22 cellular contexts compared by ENCODE assay signal in genomic region chr18:25134858-25135257, GRCh38.
A peak's percentile ranks its signal among the peaks of the same experiment; 100 is the strongest.
DNase-seq lines count a peak whose midpoint lies in the region; ATAC-seq and TF ChIP-seq lines count a peak whose summit lies in the region.
"Had no signal": no experiment of that assay in that cellular context is flagged by ENCODE, and none has a peak within 500 bp of the region (broad histone marks: within the 10 kb centered on the region; RNA-seq: fewer than 3 reads in every experiment).

No MANE protein-coding gene starts in this region.

- H2AFZ ChIP-seq in mesenchymal stem cell (ENCODE audit: low read depth, low read length), result no peak overlapping the region
- H2AFZ ChIP-seq: GM23248 had no signal

- no peak overlapping the region for H3K14ac ChIP-seq in mesenchymal stem cell (ENCODE audit: low read length in 2 of 2)

- H2BK5ac ChIP-seq in mesenchymal stem cell (ENCODE audit: low read depth, low read length, poor library complexity, severe bottlenecking), result no peak overlapping the region

- no peak overlapping the region for H2AK5ac ChIP-seq in mesenchymal stem cell (ENCODE audit: low read length, severe bottlenecking)

- H3K4me1 ChIP-seq in heart left ventricle, result peaks cover 5 to 50% (median 43%) of the 10 kb centered on the region in 12 donors
- H3K4me1 ChIP-seq in right cardiac atrium (ENCODE audit: control insufficient read depth, insufficient read depth, low read length), result peaks cover 17% of the 10 kb centered on the region
- H3K4me1 ChIP-seq in mesenchymal stem cell (ENCODE audit: control insufficient read depth, insufficient read depth, low read depth, low read length), result peaks cover 4% of the 10 kb centered on the region

- peak overlapping the region; percentile 88 for H3K27ac Mint-ChIP-seq in endothelial cell (ENCODE audit: unreplicated experiment)
- no peak overlapping the region for H3K27ac Mint-ChIP-seq in natural killer cell treated with Interleukin-12 subunit alpha and Interleukin-12 subunit beta and Interleukin-15 and Interleukin-18, amount 100 ng/mL, for 72 hours
- H3K27ac Mint-ChIP-seq: CD4-positive, alpha-beta T cell; IgD-negative memory B cell had no signal

- H3K79me1 ChIP-seq in mesenchymal stem cell (replicated peaks; ENCODE audit: low read length, poor library complexity, severe bottlenecking), result peaks cover 10% of the 10 kb centered on the region

- H2BK120ac ChIP-seq in mesenchymal stem cell (ENCODE audit: low read depth, low read length), result no peak overlapping the region

- TF ChIP-seq CTCF in heart left ventricle (IDR thresholded peaks at IDR 0.05), result no peak
- TF ChIP-seq CTCF in endothelial cell (IDR thresholded peaks at IDR 0.05; ENCODE audit: unreplicated experiment), result no peak

- H3K9me3 Mint-ChIP-seq in endothelial cell (ENCODE audit: unreplicated experiment), result no peaks in the 10 kb centered on the region
- no peaks in the 10 kb centered on the region for H3K9me3 Mint-ChIP-seq in natural killer cell treated with Interleukin-12 subunit alpha and Interleukin-12 subunit beta and Interleukin-15 and Interleukin-18, amount 100 ng/mL, for 72 hours
- H3K9me3 Mint-ChIP-seq: CD4-positive, alpha-beta T cell had no signal

- H3K27ac ChIP-seq in heart left ventricle (peak overlapping the region in 7 of 12 donors; percentile 10 to 82 (median 33)), right cardiac atrium (ENCODE audit: low read length) (no peak overlapping the region), mesenchymal stem cell (ENCODE audit: low read length, poor library complexity, severe bottlenecking) (no peak overlapping the region)
- H3K27ac ChIP-seq: GM23248 had no signal

- H4K91ac ChIP-seq in mesenchymal stem cell (ENCODE audit: low read length), result no peak overlapping the region

- H3K36me3 Mint-ChIP-seq in endothelial cell (ENCODE audit: low read depth, unreplicated experiment), result peaks cover 23% of the 10 kb centered on the region
- H3K36me3 Mint-ChIP-seq in natural killer cell treated with Interleukin-12 subunit alpha and Interleukin-12 subunit beta and Interleukin-15 and Interleukin-18, amount 100 ng/mL, for 72 hours, result no peaks in the 10 kb centered on the region
- H3K36me3 Mint-ChIP-seq: IgD-negative memory B cell had no signal

- no peak overlapping the region for H4K8ac ChIP-seq in mesenchymal stem cell (ENCODE audit: low read length)

- ATAC-seq in heart left ventricle, result peak in 2 of 4 donors; percentile 7 to 14
- no peak for ATAC-seq in right cardiac atrium
- peak; percentile 68 for ATAC-seq in sciatic nerve
- ATAC-seq in natural killer cell treated with Interleukin-12 subunit alpha and Interleukin-12 subunit beta and Interleukin-15 and Interleukin-18, amount 100 ng/mL, for 72 hours, result no peak
- ATAC-seq: GM12878, HCT116 had no signal

- no peak overlapping the region for H3K4ac ChIP-seq in mesenchymal stem cell (ENCODE audit: low read depth in 1 of 2, low read length in 2 of 2)

- intact Hi-C loops in heart left ventricle (cut with DNase I) (loop anchor here in 4 of 10 donors (5.0 to 10.0 kb wide), 5 partner anchors 92 to 220 kb away; partner anchors contain the start of gene ZNF521 (in 2 of the 4)), right cardiac atrium (cut with DNase I) (no loop called here), sciatic nerve (cut with DNase I) (no loop called here)

- H3K27me3 ChIP-seq in heart left ventricle, result no peaks in the 10 kb centered on the region
- H3K27me3 ChIP-seq in right cardiac atrium (ENCODE audit: control insufficient read depth, insufficient read depth), result no peaks in the 10 kb centered on the region
- no peaks in the 10 kb centered on the region for H3K27me3 ChIP-seq in mesenchymal stem cell (ENCODE audit: control insufficient read depth in 1 of 2, insufficient read depth in 1 of 2, low read length in 2 of 2)
- H3K27me3 ChIP-seq: MG63 had no signal

- H2BK15ac ChIP-seq in mesenchymal stem cell (ENCODE audit: low read depth, poor library complexity, severe bottlenecking), result no peak overlapping the region

- H3K9me3 ChIP-seq in heart left ventricle (no peaks in the 10 kb centered on the region), right cardiac atrium (ENCODE audit: control insufficient read depth, low read length) (no peaks in the 10 kb centered on the region), mesenchymal stem cell (ENCODE audit: control insufficient read depth, low read length) (no peaks in the 10 kb centered on the region)
- H3K9me3 ChIP-seq: MG63 had no signal

- no peak overlapping the region for H3K4me2 ChIP-seq in mesenchymal stem cell (ENCODE audit: low read length, poor library complexity, severe bottlenecking)

- DNase-seq in heart left ventricle (no peak), right cardiac atrium (no peak), NCI-H2227 treated with DMSO at 0.1 percent for 48 hours (lab: John Stamatoyannopoulos, UW) (peak; percentile 64), endothelial cell (ENCODE audit: low spot score) (no peak), sciatic nerve (ENCODE audit: low spot score) (no peak), mesenchymal stem cell (no peak), NCI-H524 (lab: John Stamatoyannopoulos, UW) (no peak)
- DNase-seq in natural killer cell treated with Interleukin-12 subunit alpha and Interleukin-12 subunit beta and Interleukin-15 and Interleukin-18, amount 100 ng/mL, for 72 hours (ENCODE audit: low spot score), result no peak
- DNase-seq: 8988T; Calu3; CD4-positive, alpha-beta T cell; EL; GM23248; Kasumi-1; MG63; NCI-H1048; NCI-H2029 treated with DMSO at 0.1 percent for 48 hours; NCI-H774; SHP77 treated with DMSO at 0.1 percent for 48 hours had no signal

- no peak overlapping the region for H3K23ac ChIP-seq in mesenchymal stem cell (ENCODE audit: low read length in 2 of 2)

- H3K36me3 ChIP-seq in heart left ventricle (no peaks in the 10 kb centered on the region), mesenchymal stem cell (ENCODE audit: control insufficient read depth in 1 of 2, insufficient read depth in 2 of 2, low read depth in 1 of 2, low read length in 2 of 2) (peaks cover 0 to 20% of the 10 kb centered on the region in 2 experiments)
- H3K36me3 ChIP-seq: MG63 had no signal

- no peak overlapping the region for H2BK12ac ChIP-seq in mesenchymal stem cell (ENCODE audit: low read length in 2 of 2)

- WGBS in heart left ventricle, 4 donors, result 25 to 48% (median 33%) methylated on average over 2 of the region's 2 CpGs
- WGBS in right cardiac atrium, result 42% methylated on average over 2 of the region's 2 CpGs
- no CpG with 5 or more reads among the region's 2 CpGs for WGBS in mesenchymal stem cell

- peaks cover 3% of the 10 kb centered on the region for H3K27me3 Mint-ChIP-seq in endothelial cell (ENCODE audit: unreplicated experiment)
- H3K27me3 Mint-ChIP-seq in natural killer cell treated with Interleukin-12 subunit alpha and Interleukin-12 subunit beta and Interleukin-15 and Interleukin-18, amount 100 ng/mL, for 72 hours, result peaks cover 0 to under 1% of the 10 kb centered on the region in 2 donors
- H3K27me3 Mint-ChIP-seq: CD4-positive, alpha-beta T cell had no signal

- H3K4me3 ChIP-seq in heart left ventricle (no peak overlapping the region), right cardiac atrium (ENCODE audit: low read length) (no peak overlapping the region), mesenchymal stem cell (ENCODE audit: insufficient read depth in 1 of 2, low read depth in 1 of 2, low read length in 2 of 2) (no peak overlapping the region)
- H3K4me3 ChIP-seq: GM12878, GM23248, MG63 had no signal

- H3K9ac ChIP-seq in mesenchymal stem cell (ENCODE audit: low read length), result no peak overlapping the region
- H3K9ac ChIP-seq: GM23248 had no signal

- no peak overlapping the region for H3K4me3 Mint-ChIP-seq in endothelial cell (ENCODE audit: unreplicated experiment)
- H3K4me3 Mint-ChIP-seq in natural killer cell treated with Interleukin-12 subunit alpha and Interleukin-12 subunit beta and Interleukin-15 and Interleukin-18, amount 100 ng/mL, for 72 hours, result no peak overlapping the region
- H3K4me3 Mint-ChIP-seq: CD4-positive, alpha-beta T cell; IgD-negative memory B cell had no signal

- H3K18ac ChIP-seq in mesenchymal stem cell (ENCODE audit: low read depth in 1 of 2, low read length in 2 of 2), result no peak overlapping the region

- TF ChIP-seq POLR2A in heart left ventricle (IDR thresholded peaks at IDR 0.05), result no peak

- H3K4me1 Mint-ChIP-seq in endothelial cell (ENCODE audit: unreplicated experiment), result peaks cover 60% of the 10 kb centered on the region
- H3K4me1 Mint-ChIP-seq in natural killer cell treated with Interleukin-12 subunit alpha and Interleukin-12 subunit beta and Interleukin-15 and Interleukin-18, amount 100 ng/mL, for 72 hours (ENCODE audit: low read depth in 2 of 2), result no peaks in the 10 kb centered on the region
- H3K4me1 Mint-ChIP-seq: IgD-negative memory B cell had no signal

Comparison
In these comparisons a context has a peak if more than half of its experiments do, and no peak if none do; other contexts are left out.
1. H3K27ac ChIP-seq: peak in heart left ventricle (7 of 12); none in right cardiac atrium (single experiment) and mesenchymal stem cell (single experiment).